In genomic region chr4:174381419-174381818, GRCh38 we compare ENCODE assay signal across 1 cellular context.
TF ChIP-seq lines count a peak whose summit lies in the region.

No MANE protein-coding gene starts in this region.

TF ChIP-seq in K562, 482 proteins besides CTCF, POLR2A, EP300 and RAD21 (continued from another document and continues in another):
- TF ChIP-seq ZNF318 (IDR thresholded peaks at IDR 0.05; ENCODE audit: borderline replicate concordance in 1 of 2, low read depth in 1 of 2): no peak
- TF ChIP-seq, protein P1, sequence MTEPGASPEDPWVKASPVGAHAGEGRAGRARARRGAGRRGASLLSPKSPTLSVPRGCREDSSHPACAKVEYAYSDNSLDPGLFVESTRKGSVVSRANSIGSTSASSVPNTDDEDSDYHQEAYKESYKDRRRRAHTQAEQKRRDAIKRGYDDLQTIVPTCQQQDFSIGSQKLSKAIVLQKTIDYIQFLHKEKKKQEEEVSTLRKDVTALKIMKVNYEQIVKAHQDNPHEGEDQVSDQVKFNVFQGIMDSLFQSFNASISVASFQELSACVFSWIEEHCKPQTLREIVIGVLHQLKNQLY (CRISPR knock-in tag; conservative IDR thresholded peaks at IDR 0.05): no peak
- 0 out of 2 replicates have a peak, but pooled peaks have one; percentile 43 for TF ChIP-seq ZBTB17 (CRISPR knock-in tag; IDR thresholded peaks at IDR 0.05)
- no peak for TF ChIP-seq U2AF2 (optimal IDR thresholded peaks at IDR 0.05; ENCODE audit: low read depth, low read length)
- TF ChIP-seq SNRNP70 (optimal IDR thresholded peaks at IDR 0.05; ENCODE audit: low read depth, low read length): no peak
- no peak for TF ChIP-seq NCOR1 (IDR thresholded peaks at IDR 0.05)
- TF ChIP-seq ZNF449 (CRISPR knock-in tag; IDR thresholded peaks at IDR 0.05): peak; percentile 70; the same call in 1 of the 2 replicates
- no peak for TF ChIP-seq CCAR2 (IDR thresholded peaks at IDR 0.05; ENCODE audit: low read depth, low read length)
- TF ChIP-seq MYC (IDR thresholded peaks at IDR 0.05; ENCODE audit: low read depth, low read length): no peak
- TF ChIP-seq MYC (CRISPR knock-in tag; IDR thresholded peaks at IDR 0.05; ENCODE audit: borderline replicate concordance, low read depth): no peak
- TF ChIP-seq ID3 (CRISPR knock-in tag; IDR thresholded peaks at IDR 0.05): 0 out of 2 replicates have a peak, but pooled peaks have one; percentile 36
- peak; percentile 87 for TF ChIP-seq ID3 (tag; IDR thresholded peaks at IDR 0.05)
- TF ChIP-seq PRMT5 (CRISPR knock-in tag; IDR thresholded peaks at IDR 0.05): no peak
- TF ChIP-seq SP2 (IDR thresholded peaks at IDR 0.05; ENCODE audit: extremely low read depth, low read depth, low read length, poor library complexity, severe bottlenecking): no peak
- no peak for TF ChIP-seq SREBF2 (CRISPR knock-in tag; IDR thresholded peaks at IDR 0.05)
- TF ChIP-seq KLF16 (IDR thresholded peaks at IDR 0.05): no peak
- TF ChIP-seq TCF3 (CRISPR knock-in tag; IDR thresholded peaks at IDR 0.05): no peak
- TF ChIP-seq E2F8 (IDR thresholded peaks at IDR 0.05; ENCODE audit: low read depth, partially characterized antibody): no peak
- TF ChIP-seq, protein P2, sequence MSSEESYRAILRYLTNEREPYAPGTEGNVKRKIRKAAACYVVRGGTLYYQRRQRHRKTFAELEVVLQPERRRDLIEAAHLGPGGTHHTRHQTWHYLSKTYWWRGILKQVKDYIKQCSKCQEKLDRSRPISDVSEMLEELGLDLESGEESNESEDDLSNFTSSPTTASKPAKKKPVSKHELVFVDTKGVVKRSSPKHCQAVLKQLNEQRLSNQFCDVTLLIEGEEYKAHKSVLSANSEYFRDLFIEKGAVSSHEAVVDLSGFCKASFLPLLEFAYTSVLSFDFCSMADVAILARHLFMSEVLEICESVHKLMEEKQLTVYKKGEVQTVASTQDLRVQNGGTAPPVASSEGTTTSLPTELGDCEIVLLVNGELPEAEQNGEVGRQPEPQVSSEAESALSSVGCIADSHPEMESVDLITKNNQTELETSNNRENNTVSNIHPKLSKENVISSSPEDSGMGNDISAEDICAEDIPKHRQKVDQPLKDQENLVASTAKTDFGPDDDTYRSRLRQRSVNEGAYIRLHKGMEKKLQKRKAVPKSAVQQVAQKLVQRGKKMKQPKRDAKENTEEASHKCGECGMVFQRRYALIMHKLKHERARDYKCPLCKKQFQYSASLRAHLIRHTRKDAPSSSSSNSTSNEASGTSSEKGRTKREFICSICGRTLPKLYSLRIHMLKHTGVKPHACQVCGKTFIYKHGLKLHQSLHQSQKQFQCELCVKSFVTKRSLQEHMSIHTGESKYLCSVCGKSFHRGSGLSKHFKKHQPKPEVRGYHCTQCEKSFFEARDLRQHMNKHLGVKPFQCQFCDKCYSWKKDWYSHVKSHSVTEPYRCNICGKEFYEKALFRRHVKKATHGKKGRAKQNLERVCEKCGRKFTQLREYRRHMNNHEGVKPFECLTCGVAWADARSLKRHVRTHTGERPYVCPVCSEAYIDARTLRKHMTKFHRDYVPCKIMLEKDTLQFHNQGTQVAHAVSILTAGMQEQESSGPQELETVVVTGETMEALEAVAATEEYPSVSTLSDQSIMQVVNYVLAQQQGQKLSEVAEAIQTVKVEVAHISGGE (CRISPR knock-in tag; IDR thresholded peaks at IDR 0.05): no peak
- TF ChIP-seq CBX8 (IDR thresholded peaks at IDR 0.05; ENCODE audit: borderline replicate concordance, extremely low read depth, low read depth, low read length, poor library complexity, severe bottlenecking): no peak
- no peak for TF ChIP-seq ETV5 (CRISPR knock-in tag; IDR thresholded peaks at IDR 0.05; ENCODE audit: low read depth)
- TF ChIP-seq KAT7 (CRISPR knock-in tag; IDR thresholded peaks at IDR 0.05; ENCODE audit: borderline replicate concordance): no peak
- no peak for TF ChIP-seq ZKSCAN3 (CRISPR knock-in tag; IDR thresholded peaks at IDR 0.05)
- TF ChIP-seq SMARCE1 (IDR thresholded peaks at IDR 0.05): no peak
- no peak for TF ChIP-seq ZKSCAN8 (CRISPR knock-in tag; IDR thresholded peaks at IDR 0.05)
- TF ChIP-seq CSDE1 (IDR thresholded peaks at IDR 0.05): no peak
- TF ChIP-seq ARID2 (IDR thresholded peaks at IDR 0.05): no peak
- no peak for TF ChIP-seq CBX3 (IDR thresholded peaks at IDR 0.05; ENCODE audit: borderline replicate concordance in 1 of 2, low read length in 2 of 2)
- no peak for TF ChIP-seq ZBTB1 (CRISPR knock-in tag; IDR thresholded peaks at IDR 0.05; ENCODE audit: borderline replicate concordance, low read depth)
- TF ChIP-seq MEF2A (IDR thresholded peaks at IDR 0.05; ENCODE audit: control insufficient read depth, low read depth, low read length): no peak
- TF ChIP-seq, protein P3, sequence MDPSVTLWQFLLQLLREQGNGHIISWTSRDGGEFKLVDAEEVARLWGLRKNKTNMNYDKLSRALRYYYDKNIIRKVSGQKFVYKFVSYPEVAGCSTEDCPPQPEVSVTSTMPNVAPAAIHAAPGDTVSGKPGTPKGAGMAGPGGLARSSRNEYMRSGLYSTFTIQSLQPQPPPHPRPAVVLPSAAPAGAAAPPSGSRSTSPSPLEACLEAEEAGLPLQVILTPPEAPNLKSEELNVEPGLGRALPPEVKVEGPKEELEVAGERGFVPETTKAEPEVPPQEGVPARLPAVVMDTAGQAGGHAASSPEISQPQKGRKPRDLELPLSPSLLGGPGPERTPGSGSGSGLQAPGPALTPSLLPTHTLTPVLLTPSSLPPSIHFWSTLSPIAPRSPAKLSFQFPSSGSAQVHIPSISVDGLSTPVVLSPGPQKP (CRISPR knock-in tag; IDR thresholded peaks at IDR 0.05): no peak
- peak; percentile 79; the same call in 1 of the 2 replicates for TF ChIP-seq ZNF644 (tag; IDR thresholded peaks at IDR 0.05; ENCODE audit: low read depth)
- TF ChIP-seq, protein P4, sequence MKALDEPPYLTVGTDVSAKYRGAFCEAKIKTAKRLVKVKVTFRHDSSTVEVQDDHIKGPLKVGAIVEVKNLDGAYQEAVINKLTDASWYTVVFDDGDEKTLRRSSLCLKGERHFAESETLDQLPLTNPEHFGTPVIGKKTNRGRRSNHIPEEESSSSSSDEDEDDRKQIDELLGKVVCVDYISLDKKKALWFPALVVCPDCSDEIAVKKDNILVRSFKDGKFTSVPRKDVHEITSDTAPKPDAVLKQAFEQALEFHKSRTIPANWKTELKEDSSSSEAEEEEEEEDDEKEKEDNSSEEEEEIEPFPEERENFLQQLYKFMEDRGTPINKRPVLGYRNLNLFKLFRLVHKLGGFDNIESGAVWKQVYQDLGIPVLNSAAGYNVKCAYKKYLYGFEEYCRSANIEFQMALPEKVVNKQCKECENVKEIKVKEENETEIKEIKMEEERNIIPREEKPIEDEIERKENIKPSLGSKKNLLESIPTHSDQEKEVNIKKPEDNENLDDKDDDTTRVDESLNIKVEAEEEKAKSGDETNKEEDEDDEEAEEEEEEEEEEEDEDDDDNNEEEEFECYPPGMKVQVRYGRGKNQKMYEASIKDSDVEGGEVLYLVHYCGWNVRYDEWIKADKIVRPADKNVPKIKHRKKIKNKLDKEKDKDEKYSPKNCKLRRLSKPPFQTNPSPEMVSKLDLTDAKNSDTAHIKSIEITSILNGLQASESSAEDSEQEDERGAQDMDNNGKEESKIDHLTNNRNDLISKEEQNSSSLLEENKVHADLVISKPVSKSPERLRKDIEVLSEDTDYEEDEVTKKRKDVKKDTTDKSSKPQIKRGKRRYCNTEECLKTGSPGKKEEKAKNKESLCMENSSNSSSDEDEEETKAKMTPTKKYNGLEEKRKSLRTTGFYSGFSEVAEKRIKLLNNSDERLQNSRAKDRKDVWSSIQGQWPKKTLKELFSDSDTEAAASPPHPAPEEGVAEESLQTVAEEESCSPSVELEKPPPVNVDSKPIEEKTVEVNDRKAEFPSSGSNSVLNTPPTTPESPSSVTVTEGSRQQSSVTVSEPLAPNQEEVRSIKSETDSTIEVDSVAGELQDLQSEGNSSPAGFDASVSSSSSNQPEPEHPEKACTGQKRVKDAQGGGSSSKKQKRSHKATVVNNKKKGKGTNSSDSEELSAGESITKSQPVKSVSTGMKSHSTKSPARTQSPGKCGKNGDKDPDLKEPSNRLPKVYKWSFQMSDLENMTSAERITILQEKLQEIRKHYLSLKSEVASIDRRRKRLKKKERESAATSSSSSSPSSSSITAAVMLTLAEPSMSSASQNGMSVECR (CRISPR knock-in tag; IDR thresholded peaks at IDR 0.05): no peak
- TF ChIP-seq XRCC4 (IDR thresholded peaks at IDR 0.05; ENCODE audit: extremely low read depth, insufficient read depth, insufficient read length): no peak
- TF ChIP-seq PTBP1 (IDR thresholded peaks at IDR 0.05; ENCODE audit: low read depth, low read length): no peak
- TF ChIP-seq POLR3G (IDR thresholded peaks at IDR 0.05; ENCODE audit: extremely low read depth, insufficient read length, insufficient replicate concordance): no peak
- TF ChIP-seq RHOXF2B (CRISPR knock-in tag; conservative IDR thresholded peaks at IDR 0.05): no peak
